In genomic region chr13:85379433-85379832, GRCh38 we compare ENCODE assay signal across 17 cellular contexts.
DNase-seq lines count a peak whose midpoint lies in the region; ATAC-seq and TF ChIP-seq lines count a peak whose summit lies in the region.
"Had no signal": no experiment of that assay in that cellular context is flagged by ENCODE, and none has a peak within 500 bp of the region (broad histone marks: within the 10 kb centered on the region; RNA-seq: fewer than 3 reads in every experiment).

No MANE protein-coding gene starts in this region.

- H3K79me2 ChIP-seq in smooth muscle cell (ENCODE audit: low read depth): no peaks in the 10 kb centered on the region

- 56% methylated on average over 3 of the region's 3 CpGs for WGBS in smooth muscle cell (ENCODE audit: low lambda C conversion rate)

- peak overlapping the region; percentile 19 for H3K4me3 Mint-ChIP-seq in activated T-cell treated with anti-CD3 and anti-CD28 coated beads, Interleukin-2, amount 50 U/mL, for 4 hours
- peak overlapping the region; percentile 65 for H3K4me3 Mint-ChIP-seq in activated T-helper 17 cell treated with anti-CD3 and anti-CD28 coated beads, Interleukin-2, amount 50 U/mL, for 72 hours
- H3K4me3 Mint-ChIP-seq: activated CD4-positive, alpha-beta T cell treated with anti-CD3 and anti-CD28 coated beads for 36 hours had no signal

- peaks cover 4% of the 10 kb centered on the region for H3K9me3 Mint-ChIP-seq in activated T-cell treated with anti-CD3 and anti-CD28 coated beads, Interleukin-2, amount 50 U/mL, for 4 hours
- H3K9me3 Mint-ChIP-seq in activated T-helper 17 cell treated with anti-CD3 and anti-CD28 coated beads, Interleukin-2, amount 50 U/mL, for 72 hours: peaks cover 13% of the 10 kb centered on the region

- no peak overlapping the region for H2AFZ ChIP-seq in smooth muscle cell (ENCODE audit: low read depth)
- H2AFZ ChIP-seq: GM23248 had no signal

- H3K27ac ChIP-seq in smooth muscle cell (ENCODE audit: low read depth): no peak overlapping the region
- H3K27ac ChIP-seq in colonic mucosa: no peak overlapping the region
- H3K27ac ChIP-seq: GM23248 had no signal

- no peaks in the 10 kb centered on the region for H3K9me3 ChIP-seq in smooth muscle cell (replicated peaks; ENCODE audit: low read depth)
- no peaks in the 10 kb centered on the region for H3K9me3 ChIP-seq in colonic mucosa

- no peak overlapping the region for H3K4me2 ChIP-seq in smooth muscle cell

- H3F3A ChIP-seq in smooth muscle cell (ENCODE audit: low read depth): no peaks in the 10 kb centered on the region

- H3K27me3 ChIP-seq in smooth muscle cell (ENCODE audit: low read depth): no peaks in the 10 kb centered on the region
- no peaks in the 10 kb centered on the region for H3K27me3 ChIP-seq in colonic mucosa

- H3K9ac ChIP-seq in smooth muscle cell (ENCODE audit: low read depth) (no peak overlapping the region), colonic mucosa (ENCODE audit: low read depth in 2 of 2, low read length in 2 of 2) (no peak overlapping the region)
- H3K9ac ChIP-seq: GM23248 had no signal

- H3K4me3 ChIP-seq in smooth muscle cell (no peak overlapping the region), colonic mucosa (no peak overlapping the region)
- H3K4me3 ChIP-seq: GM23248 had no signal

- H3K36me3 ChIP-seq in smooth muscle cell (ENCODE audit: low read depth) (no peaks in the 10 kb centered on the region), colonic mucosa (no peaks in the 10 kb centered on the region)

- no peak overlapping the region for H3K27ac Mint-ChIP-seq in activated T-helper 17 cell treated with anti-CD3 and anti-CD28 coated beads, Interleukin-2, amount 50 U/mL, for 72 hours
- H3K27ac Mint-ChIP-seq: activated CD4-positive, alpha-beta T cell treated with anti-CD3 and anti-CD28 coated beads for 36 hours; immature natural killer cell had no signal

- DNase-seq in activated T-cell treated with anti-CD3 and anti-CD28 coated beads, Interleukin-2, amount 50 U/mL, for 4 hours: no peak
- no peak for DNase-seq in activated T-cell treated with anti-CD3 and anti-CD28 coated beads for 4 hours
- peak; percentile 41 for DNase-seq in MV-4-11 (lab: John Stamatoyannopoulos, UW)
- no peak for DNase-seq in NCI-H510A (lab: John Stamatoyannopoulos, UW)
- no peak for DNase-seq in smooth muscle cell (lab: John Stamatoyannopoulos, UW; ENCODE audit: unreplicated experiment)
- DNase-seq in colonic mucosa: no peak
- DNase-seq: activated CD4-positive, alpha-beta T cell treated with anti-CD3 and anti-CD28 coated beads for 36 hours; cerebellar nuclear complex; glutamatergic neuron; GM23248; immature natural killer cell; mesendoderm; NCI-H1105; right cardiac atrium; stimulated activated CD8-positive, alpha-beta memory T cell treated with anti-CD3 and anti-CD28 coated beads, Interleukin-4, amount 100 ng/mL, for 48 hours had no signal

- intact Hi-C loops in colonic mucosa (cut with DNase I): no loop called here

- no peaks in the 10 kb centered on the region for H3K36me3 Mint-ChIP-seq in activated T-cell treated with anti-CD3 and anti-CD28 coated beads, Interleukin-2, amount 50 U/mL, for 4 hours (ENCODE audit: insufficient read depth)
- H3K36me3 Mint-ChIP-seq in activated T-helper 17 cell treated with anti-CD3 and anti-CD28 coated beads, Interleukin-2, amount 50 U/mL, for 72 hours (ENCODE audit: low read depth): no peaks in the 10 kb centered on the region
- H3K36me3 Mint-ChIP-seq: immature natural killer cell had no signal

- peaks cover 5% of the 10 kb centered on the region for H3K4me1 ChIP-seq in smooth muscle cell (ENCODE audit: low read depth)
- no peaks in the 10 kb centered on the region for H3K4me1 ChIP-seq in colonic mucosa

- no peaks in the 10 kb centered on the region for H4K20me1 ChIP-seq in smooth muscle cell (ENCODE audit: low read depth)

- no peaks in the 10 kb centered on the region for H3K27me3 Mint-ChIP-seq in activated T-cell treated with anti-CD3 and anti-CD28 coated beads, Interleukin-2, amount 50 U/mL, for 4 hours (ENCODE audit: low read depth)
- no peaks in the 10 kb centered on the region for H3K27me3 Mint-ChIP-seq in activated T-helper 17 cell treated with anti-CD3 and anti-CD28 coated beads, Interleukin-2, amount 50 U/mL, for 72 hours
- H3K27me3 Mint-ChIP-seq: activated CD4-positive, alpha-beta T cell treated with anti-CD3 and anti-CD28 coated beads for 36 hours had no signal

- no peak for TF ChIP-seq CTCF in smooth muscle cell (IDR thresholded peaks at IDR 0.05; ENCODE audit: borderline replicate concordance, insufficient read depth, poor library complexity, severe bottlenecking)
- no peak for TF ChIP-seq CTCF in colonic mucosa (IDR thresholded peaks at IDR 0.05)

- peaks cover 2% of the 10 kb centered on the region for H3K4me1 Mint-ChIP-seq in activated T-cell treated with anti-CD3 and anti-CD28 coated beads, Interleukin-2, amount 50 U/mL, for 4 hours (ENCODE audit: low read depth)
- peaks cover 7% of the 10 kb centered on the region for H3K4me1 Mint-ChIP-seq in activated T-helper 17 cell treated with anti-CD3 and anti-CD28 coated beads, Interleukin-2, amount 50 U/mL, for 72 hours
- H3K4me1 Mint-ChIP-seq: immature natural killer cell had no signal

- no peak for ATAC-seq in activated T-cell treated with anti-CD3 and anti-CD28 coated beads, Interleukin-2, amount 50 U/mL, for 4 hours
- ATAC-seq in activated T-helper 17 cell treated with anti-CD3 and anti-CD28 coated beads, Interleukin-2, amount 50 U/mL, for 72 hours (replicated peaks): no peak
- ATAC-seq in HG03565 (IDR thresholded peaks at IDR 0.05; ENCODE audit: unreplicated experiment): no peak
- ATAC-seq: activated CD4-positive, alpha-beta T cell treated with anti-CD3 and anti-CD28 coated beads for 36 hours; right cardiac atrium had no signal
